Comparison of ENCODE assay signal across 18 cellular contexts in genomic region chr11:113814181-113814580, GRCh38. TPM values are rescaled to one million over a fixed set of nuclear protein-coding genes. Genes with fewer than 3 reads are reported as not detected.
DNase-seq lines count a peak whose midpoint lies in the region; ATAC-seq and TF ChIP-seq lines count a peak whose summit lies in the region.
"Had no signal": no experiment of that assay in that cellular context is flagged by ENCODE, and none has a peak within 500 bp of the region (broad histone marks: within the 10 kb centered on the region; RNA-seq: fewer than 3 reads in every experiment).

No MANE protein-coding gene starts in this region.

- peaks cover 6% of the 10 kb centered on the region; the same call in 1 of the 2 replicates for H3K79me2 ChIP-seq in GM23338 (replicated peaks; ENCODE audit: insufficient read depth)

- H2AFZ ChIP-seq in GM23338 (no peak overlapping the region), neuronal stem cell (ENCODE audit: low read length) (no peak overlapping the region)

- ATAC-seq in GM23338 (no peak), T-helper 17 cell (no peak), GM21381 (IDR thresholded peaks at IDR 0.05; ENCODE audit: unreplicated experiment) (no peak), GM21723 (IDR thresholded peaks at IDR 0.05; ENCODE audit: unreplicated experiment) (no peak)
- ATAC-seq: A549, GM12878, HCT116, HepG2 had no signal

- H4K91ac ChIP-seq in neuronal stem cell (ENCODE audit: low read depth, low read length, poor library complexity), result no peak overlapping the region

- H4K8ac ChIP-seq in neuronal stem cell (ENCODE audit: low read depth, low read length), result no peak overlapping the region

- H3K9me3 Mint-ChIP-seq in GM23338, result no peaks in the 10 kb centered on the region
- no peaks in the 10 kb centered on the region for H3K9me3 Mint-ChIP-seq in endothelial cell (ENCODE audit: unreplicated experiment)
- H3K9me3 Mint-ChIP-seq: CD4-positive, alpha-beta memory T cell had no signal

- DNase-seq in GM23338 (ENCODE audit: low spot score), result no peak
- DNase-seq in T-helper 17 cell, result no peak
- no peak for DNase-seq in endothelial cell (ENCODE audit: low spot score)
- DNase-seq in neuronal stem cell (ENCODE audit: low spot score), result peak; percentile 54
- no peak for DNase-seq in iPS-NIHi11 (ENCODE audit: low spot score)
- DNase-seq: BE2C; CD4-positive, alpha-beta memory T cell; DMS79 had no signal

- no peak overlapping the region for H3K23ac ChIP-seq in neuronal stem cell (ENCODE audit: low read depth, low read length, poor library complexity)

- no peak overlapping the region for H3K4me2 ChIP-seq in GM23338
- H3K4me2 ChIP-seq in neuronal stem cell (ENCODE audit: insufficient read depth, low read length, poor library complexity, severe bottlenecking), result no peak overlapping the region
- H3K4me2 ChIP-seq: A549 had no signal

- 0 out of 2 replicates have a peak, but pooled peaks cover 6% of the 10 kb centered on the region for H3F3A ChIP-seq in GM23338 (replicated peaks; ENCODE audit: low read depth)

- no peak overlapping the region for H3K14ac ChIP-seq in neuronal stem cell (ENCODE audit: low read length)

- H3K9me2 ChIP-seq in GM23338 (ENCODE audit: insufficient read depth), result no peaks in the 10 kb centered on the region

- peaks cover 2% of the 10 kb centered on the region for H3K27me3 Mint-ChIP-seq in GM23338 (ENCODE audit: insufficient read depth, low read depth, poor library complexity)
- no peaks in the 10 kb centered on the region for H3K27me3 Mint-ChIP-seq in T-helper 17 cell
- no peaks in the 10 kb centered on the region for H3K27me3 Mint-ChIP-seq in endothelial cell (ENCODE audit: unreplicated experiment)
- H3K27me3 Mint-ChIP-seq: CD4-positive, alpha-beta memory T cell had no signal

- H3K18ac ChIP-seq in neuronal stem cell (ENCODE audit: low read length), result no peak overlapping the region

- H3K79me1 ChIP-seq in neuronal stem cell (ENCODE audit: low read depth, low read length), result no peaks in the 10 kb centered on the region

- no peak overlapping the region for H3K4ac ChIP-seq in neuronal stem cell (ENCODE audit: low read length)

- H3K27ac Mint-ChIP-seq in GM23338 (no peak overlapping the region), T-helper 17 cell (peak overlapping the region; percentile 57), endothelial cell (ENCODE audit: unreplicated experiment) (peak overlapping the region; percentile 5)
- H3K27ac Mint-ChIP-seq: CD4-positive, alpha-beta memory T cell had no signal

- H3K4me3 Mint-ChIP-seq in GM23338 (no peak overlapping the region), T-helper 17 cell (no peak overlapping the region), endothelial cell (ENCODE audit: unreplicated experiment) (no peak overlapping the region)
- H3K4me3 Mint-ChIP-seq: CD4-positive, alpha-beta memory T cell had no signal

- no peak overlapping the region for H3K9ac ChIP-seq in neuronal stem cell (ENCODE audit: low read depth, low read length, poor library complexity)

- H3K4me1 ChIP-seq in GM23338 (ENCODE audit: insufficient read depth) (no peaks in the 10 kb centered on the region), neuronal stem cell (ENCODE audit: control insufficient read depth in 2 of 2, insufficient read depth in 1 of 2, low read depth in 1 of 2, low read length in 2 of 2) (peaks cover 9 to 11% of the 10 kb centered on the region in 2 donors)
- H3K4me1 ChIP-seq: A549, BE2C had no signal

- H3K36me3 Mint-ChIP-seq in GM23338 (ENCODE audit: low read depth) (peaks cover 80% of the 10 kb centered on the region), T-helper 17 cell (ENCODE audit: low read depth) (peaks cover 4% of the 10 kb centered on the region), endothelial cell (ENCODE audit: low read depth, unreplicated experiment) (peaks cover 16% of the 10 kb centered on the region)

- peaks cover 59% of the 10 kb centered on the region for H3K36me3 ChIP-seq in GM23338 (ENCODE audit: insufficient read depth)
- H3K36me3 ChIP-seq in neuronal stem cell (replicated peaks in 1 of 2; ENCODE audit: control insufficient read depth in 2 of 2, insufficient read depth in 2 of 2, low read length in 2 of 2), result peaks cover 0 to 77% of the 10 kb centered on the region in 2 donors

- peaks cover 6% of the 10 kb centered on the region; the same call in 2 of the 3 replicates for H3K4me1 Mint-ChIP-seq in GM23338
- no peaks in the 10 kb centered on the region for H3K4me1 Mint-ChIP-seq in T-helper 17 cell
- H3K4me1 Mint-ChIP-seq in endothelial cell (ENCODE audit: unreplicated experiment), result no peaks in the 10 kb centered on the region
- H3K4me1 Mint-ChIP-seq: CD4-positive, alpha-beta memory T cell had no signal

- no peak overlapping the region for H2BK12ac ChIP-seq in neuronal stem cell (ENCODE audit: low read length)

- no peaks in the 10 kb centered on the region for H3K9me3 ChIP-seq in T-helper 17 cell (ENCODE audit: control insufficient read depth, low read length, poor library complexity, severe bottlenecking)
- peaks cover 0 to 3% of the 10 kb centered on the region in 2 donors for H3K9me3 ChIP-seq in neuronal stem cell (replicated peaks in 1 of 2; ENCODE audit: control insufficient read depth in 2 of 2, insufficient read depth in 1 of 2, low read depth in 1 of 2, low read length in 2 of 2)
- H3K9me3 ChIP-seq: A549, BE2C had no signal

- H3K27ac ChIP-seq in GM23338 (ENCODE audit: low read depth), result peak overlapping the region; percentile 14; the same call in 1 of the 2 replicates
- H3K27ac ChIP-seq in neuronal stem cell (replicated peaks; ENCODE audit: low read length), result peak overlapping the region; percentile 84
- H3K27ac ChIP-seq: A549, C4-2B had no signal

- no peak overlapping the region for H3K4me3 ChIP-seq in GM23338
- no peak overlapping the region for H3K4me3 ChIP-seq in neuronal stem cell (ENCODE audit: low read length in 2 of 2)
- H3K4me3 ChIP-seq: A549, GM12878 had no signal

- no peaks in the 10 kb centered on the region for H3K27me3 ChIP-seq in GM23338 (ENCODE audit: insufficient read depth)
- no peaks in the 10 kb centered on the region for H3K27me3 ChIP-seq in neuronal stem cell (ENCODE audit: control insufficient read depth in 3 of 3, insufficient read depth in 3 of 3, low read depth in 1 of 3, low read length in 3 of 3)
- H3K27me3 ChIP-seq: BE2C had no signal

- no peak overlapping the region for H2AK5ac ChIP-seq in neuronal stem cell (ENCODE audit: low read depth, low read length)

- no peak overlapping the region for H2BK15ac ChIP-seq in neuronal stem cell (ENCODE audit: low read length)

- TF ChIP-seq CTCF in GM23338 (conservative IDR thresholded peaks at IDR 0.05; ENCODE audit: low read depth in 2 of 2), result no peak
- TF ChIP-seq CTCF in endothelial cell (IDR thresholded peaks at IDR 0.05; ENCODE audit: unreplicated experiment), result no peak

- H4K20me1 ChIP-seq in GM23338 (replicated peaks; ENCODE audit: insufficient read depth), result peaks cover 4% of the 10 kb centered on the region

- H2BK5ac ChIP-seq in neuronal stem cell (ENCODE audit: low read length), result no peak overlapping the region

- H2BK120ac ChIP-seq in neuronal stem cell (ENCODE audit: low read depth, low read length), result no peak overlapping the region

TF ChIP-seq in GM23338, 12 proteins besides CTCF, POLR2A, EP300 and RAD21 (continues in another document):
- no peak for TF ChIP-seq ZNF114 (CRISPR knock-in tag; IDR thresholded peaks at IDR 0.05)

RNA-seq across cellular contexts. Expression of gene CLDN25, which starts 34.6 kb away (rescaled TPM):
- total RNA-seq in GM23338 (2014; rRNA removed; shearing (Covaris generic)), result not detected in 2 replicates
- polyA plus RNA-seq in GM23338 (2016; fragmentation: Nextera tagmentation; extraction: Ambion mirVana), result not detected in 2 replicates
- total RNA-seq in T-helper 17 cell, result not detected
- not detected for total RNA-seq in endothelial cell (ENCODE audit: unreplicated experiment)
- polyA plus RNA-seq in neuronal stem cell (2013, experiment 1 of 2), result not detected
- not detected for polyA plus RNA-seq in neuronal stem cell (2013, experiment 2 of 2)
- total RNA-seq: CD4-positive, alpha-beta memory T cell; G401; GM12878; HepG2; HT1080 had no signal
- polyA plus RNA-seq: A549; AG04450; CD4-positive, alpha-beta memory T cell; GM12878; HepG2 had no signal

RNA-seq across cellular contexts. Expression of gene ZW10, which starts 40.7 kb away (rescaled TPM):
- 24.5 and 30.5 TPM in 2 replicates for total RNA-seq in GM23338 (2014; rRNA removed; shearing (Covaris generic))
- polyA plus RNA-seq in GM23338 (2016; fragmentation: Nextera tagmentation; extraction: Ambion mirVana), result 8.9 and 12.3 TPM in 2 replicates
- total RNA-seq in T-helper 17 cell, result 1 to 10 TPM; 4.4 to 5.7 TPM
- total RNA-seq in endothelial cell (ENCODE audit: unreplicated experiment), result 25.2 TPM
- polyA plus RNA-seq in neuronal stem cell (2013, experiment 1 of 2), result 10.7 TPM
- polyA plus RNA-seq in neuronal stem cell (2013, experiment 2 of 2), result 10.8 TPM
